6 cellular contexts compared by ENCODE assay signal in genomic region chr1:4165901-4166300, GRCh38.
"Had no signal": no experiment of that assay in that cellular context is flagged by ENCODE, and none has a peak within 500 bp of the region (broad histone marks: within the 10 kb centered on the region; RNA-seq: fewer than 3 reads in every experiment).

No MANE protein-coding gene starts in this region.

- H3K27ac ChIP-seq: GM23248 had no signal

- H3K4me3 Mint-ChIP-seq: H9 had no signal

- H3K9me3 Mint-ChIP-seq: H9 had no signal

- H3K4me3 ChIP-seq: GM23248, K562 had no signal

- H3K9ac ChIP-seq: GM23248 had no signal

- DNase-seq: GM23248, GOT3, H9, HCEC 1CT, IMR-90 had no signal

- ATAC-seq: K562 had no signal

- H2AFZ ChIP-seq: GM23248 had no signal
